In genomic region chr11:2557381-2557780, GRCh38 we compare ENCODE assay signal across 25 cellular contexts.
DNase-seq lines count a peak whose midpoint lies in the region; ATAC-seq and TF ChIP-seq lines count a peak whose summit lies in the region.
"Had no signal": no experiment of that assay in that cellular context is flagged by ENCODE, and none has a peak within 500 bp of the region (broad histone marks: within the 10 kb centered on the region; RNA-seq: fewer than 3 reads in every experiment).

No MANE protein-coding gene starts in this region.

- H3K27me3 Mint-ChIP-seq in endodermal cell (ENCODE audit: insufficient read depth), result peaks cover 56% of the 10 kb centered on the region
- no peaks in the 10 kb centered on the region for H3K27me3 Mint-ChIP-seq in activated CD4-positive, alpha-beta T cell treated with anti-CD3 and anti-CD28 coated beads, Interleukin-2, amount 10 ng/mL, durations not matched to agents 7 days and 5 days
- H3K27me3 Mint-ChIP-seq: CD4-positive, alpha-beta T cell had no signal

- H3K9ac ChIP-seq in endodermal cell (ENCODE audit: extremely low read depth, low read length, poor library complexity, severe bottlenecking), result no peak overlapping the region
- H3K9ac ChIP-seq: BLaER1, GM23248, KMS-11 had no signal

- peaks cover 0 to 14% of the 10 kb centered on the region in 2 donors for H3K4me1 ChIP-seq in right atrium auricular region
- H3K4me1 ChIP-seq in endodermal cell (ENCODE audit: control insufficient read depth, insufficient read depth, low read length), result no peaks in the 10 kb centered on the region
- peaks cover 8% of the 10 kb centered on the region for H3K4me1 ChIP-seq in lower lobe of right lung
- no peaks in the 10 kb centered on the region for H3K4me1 ChIP-seq in transverse colon

- H3K9me3 Mint-ChIP-seq in endodermal cell, result peaks cover 17% of the 10 kb centered on the region
- no peaks in the 10 kb centered on the region for H3K9me3 Mint-ChIP-seq in activated CD4-positive, alpha-beta T cell treated with anti-CD3 and anti-CD28 coated beads, Interleukin-2, amount 10 ng/mL, durations not matched to agents 7 days and 5 days
- H3K9me3 Mint-ChIP-seq: CD4-positive, alpha-beta T cell; HFFc6 had no signal

- intact Hi-C loops in cardiac septum (cut with DNase I) (no loop called here), lower lobe of right lung (cut with DNase I) (no loop called here), transverse colon (cut with DNase I; ENCODE audit: low total_unique reads) (no loop called here)

- DNase-seq in cardiac septum (ENCODE audit: low spot score) (peak; percentile 46), right atrium auricular region (ENCODE audit: low spot score) (no peak), endodermal cell (peak; percentile 9), lower lobe of right lung (peak; percentile 17), transverse colon (peak; percentile 0), G401 (ENCODE audit: low spot score) (no peak), HCEC 1CT (no peak)
- no peak for DNase-seq in activated CD4-positive, alpha-beta T cell treated with anti-CD3 and anti-CD28 coated beads, Interleukin-2, amount 10 ng/mL, durations not matched to agents 7 days and 5 days
- DNase-seq: CD4-positive, alpha-beta T cell; DMS53; GM23248; H9; HFFc6; MM.1S; NCI-H1048; NCI-H1417 treated with DMSO at 0.1 percent for 48 hours; NCI-H1694 treated with DMSO at 0.1 percent for 48 hours; NCI-H2081; NCI-H2227 treated with DMSO at 0.1 percent for 48 hours; NCI-H69; SIG-M5 had no signal

- no peak for ATAC-seq in lower lobe of right lung

- no peak for TF ChIP-seq EP300 in transverse colon (IDR thresholded peaks at IDR 0.05; ENCODE audit: low read depth)

- H3K27me3 ChIP-seq in right atrium auricular region, result no peaks in the 10 kb centered on the region
- H3K27me3 ChIP-seq in endodermal cell (ENCODE audit: control insufficient read depth, insufficient read depth, low read length, poor library complexity, severe bottlenecking), result peaks cover 3% of the 10 kb centered on the region
- no peaks in the 10 kb centered on the region for H3K27me3 ChIP-seq in lower lobe of right lung (ENCODE audit: low read depth)
- no peaks in the 10 kb centered on the region for H3K27me3 ChIP-seq in transverse colon
- H3K27me3 ChIP-seq: BLaER1 had no signal

- H3K36me3 Mint-ChIP-seq in endodermal cell (ENCODE audit: low read depth), result no peaks in the 10 kb centered on the region
- H3K36me3 Mint-ChIP-seq in activated CD4-positive, alpha-beta T cell treated with anti-CD3 and anti-CD28 coated beads, Interleukin-2, amount 10 ng/mL, durations not matched to agents 7 days and 5 days (ENCODE audit: low read depth), result no peaks in the 10 kb centered on the region

- no peak for TF ChIP-seq CTCF in right atrium auricular region (IDR thresholded peaks at IDR 0.05)
- TF ChIP-seq CTCF in endodermal cell (conservative IDR thresholded peaks at IDR 0.05), result no peak
- TF ChIP-seq CTCF in lower lobe of right lung (IDR thresholded peaks at IDR 0.05), result no peak
- TF ChIP-seq CTCF in transverse colon (IDR thresholded peaks at IDR 0.05), result no peak

- H3K9me3 ChIP-seq in right atrium auricular region, result no peaks in the 10 kb centered on the region
- H3K9me3 ChIP-seq in endodermal cell (ENCODE audit: control insufficient read depth, low read length), result peaks cover 11% of the 10 kb centered on the region
- no peaks in the 10 kb centered on the region for H3K9me3 ChIP-seq in lower lobe of right lung
- H3K9me3 ChIP-seq in transverse colon, result no peaks in the 10 kb centered on the region

- no peak overlapping the region for H3K27ac Mint-ChIP-seq in endodermal cell
- no peak overlapping the region for H3K27ac Mint-ChIP-seq in activated CD4-positive, alpha-beta T cell treated with anti-CD3 and anti-CD28 coated beads, Interleukin-2, amount 10 ng/mL, durations not matched to agents 7 days and 5 days
- H3K27ac Mint-ChIP-seq: CD4-positive, alpha-beta T cell; H9; HFFc6 had no signal

- peaks cover 5% of the 10 kb centered on the region for H3K4me1 Mint-ChIP-seq in endodermal cell
- peaks cover 4% of the 10 kb centered on the region for H3K4me1 Mint-ChIP-seq in activated CD4-positive, alpha-beta T cell treated with anti-CD3 and anti-CD28 coated beads, Interleukin-2, amount 10 ng/mL, durations not matched to agents 7 days and 5 days

- no peak overlapping the region for H3K4me3 Mint-ChIP-seq in endodermal cell
- no peak overlapping the region for H3K4me3 Mint-ChIP-seq in activated CD4-positive, alpha-beta T cell treated with anti-CD3 and anti-CD28 coated beads, Interleukin-2, amount 10 ng/mL, durations not matched to agents 7 days and 5 days
- H3K4me3 Mint-ChIP-seq: CD4-positive, alpha-beta T cell; H9; HFFc6 had no signal

- H3K4me3 ChIP-seq in right atrium auricular region (no peak overlapping the region), endodermal cell (ENCODE audit: low read length) (no peak overlapping the region), lower lobe of right lung (no peak overlapping the region), transverse colon (no peak overlapping the region)
- H3K4me3 ChIP-seq: BLaER1, GM23248, SK-N-MC had no signal

- no peak overlapping the region for H3K27ac ChIP-seq in right atrium auricular region
- no peak overlapping the region for H3K27ac ChIP-seq in endodermal cell (ENCODE audit: low read depth, low read length)
- H3K27ac ChIP-seq in lower lobe of right lung, result no peak overlapping the region
- H3K27ac ChIP-seq in transverse colon, result no peak overlapping the region
- H3K27ac ChIP-seq: GM23248, KMS-11, RWPE1, SK-N-MC had no signal

- 96 to 100% methylated on average over 4 of the region's 4 CpGs for WGBS in endodermal cell (ENCODE audit: insufficient coverage in 1 of 2, insufficient read length in 1 of 2), 2 experiments
- WGBS in transverse colon (ENCODE audit: low coverage in 1 of 2), 2 donors, result 96% methylated on average over 4 of the region's 4 CpGs; no CpG with 5 or more reads in 1 of the 2 donors

- H3K36me3 ChIP-seq in right atrium auricular region, result no peaks in the 10 kb centered on the region
- no peaks in the 10 kb centered on the region for H3K36me3 ChIP-seq in endodermal cell (ENCODE audit: control insufficient read depth, insufficient read depth, low read length)
- H3K36me3 ChIP-seq in lower lobe of right lung, result no peaks in the 10 kb centered on the region
- H3K36me3 ChIP-seq in transverse colon, result no peaks in the 10 kb centered on the region
- H3K36me3 ChIP-seq: BLaER1 had no signal

- POLR2A ChIA-PET in activated CD4-positive, alpha-beta T cell treated with anti-CD3 and anti-CD28 coated beads, Interleukin-2, amount 10 ng/mL, durations not matched to agents 7 days and 5 days (lab: Charles Lee), result no interaction called here

- TF ChIP-seq POLR2A in transverse colon (IDR thresholded peaks at IDR 0.05), result no peak

- CTCF ChIA-PET in activated CD4-positive, alpha-beta T cell treated with anti-CD3 and anti-CD28 coated beads, Interleukin-2, amount 10 ng/mL, durations not matched to agents 7 days and 5 days (lab: Charles Lee), result interaction anchor here (1.3 kb wide), 1 partner anchor 25 kb away, joined by 3 read pairs; no protein-coding TSS in a partner anchor

- in situ Hi-C loops in transverse colon (cut with MboI; ENCODE audit: low pct_ligation_motif_present in 1 of 4, low pct_unique_long_range_greater_than_20kb in 1 of 4, low sequenced_read_pairs in 3 of 4), result no loop called here
- in situ Hi-C loops in G401 (cut with HindIII; ENCODE audit: low sequenced_read_pairs), result no loop called here

Comparison
In these comparisons a context has a peak if more than half of its experiments do, and no peak if none do; other contexts are left out.
1. DNase-seq: peak in cardiac septum (single experiment), endodermal cell (single experiment), lower lobe of right lung (single experiment) and transverse colon (single experiment); none in right atrium auricular region (single experiment), G401 (single experiment), activated CD4-positive, alpha-beta T cell treated with anti-CD3 and anti-CD28 coated beads, Interleukin-2, amount 10 ng/mL, durations not matched to agents 7 days and 5 days (single experiment) and HCEC 1CT (single experiment).